ENCODE assay signal across 15 cellular contexts in the genomic region with DNA sequence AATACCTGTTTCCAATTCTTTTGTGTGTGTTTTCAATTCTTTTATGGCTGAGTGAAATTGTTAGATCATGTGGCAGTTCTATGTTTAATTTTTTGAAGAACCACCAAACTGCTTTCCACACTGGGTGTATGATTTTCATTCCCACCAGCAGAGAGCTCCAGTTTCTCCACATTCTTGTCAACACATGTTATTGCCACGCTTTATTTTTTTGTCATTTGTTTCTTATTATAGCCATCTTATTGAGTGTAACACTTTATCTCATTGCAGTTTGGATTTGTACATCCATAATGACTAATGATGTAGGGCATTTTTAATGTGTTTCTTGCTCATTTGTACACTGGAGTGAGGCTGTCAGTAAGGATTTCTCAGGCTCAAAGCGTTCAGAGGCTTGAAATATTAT.
DNase-seq lines count a peak whose midpoint lies in the region; ATAC-seq and TF ChIP-seq lines count a peak whose summit lies in the region.
"Had no signal": no experiment of that assay in that cellular context is flagged by ENCODE, and none has a peak within 500 bp of the region (broad histone marks: within the 10 kb centered on the region; RNA-seq: fewer than 3 reads in every experiment).

No MANE protein-coding gene starts in this region.

- no peak overlapping the region for H4K8ac ChIP-seq in mesenchymal stem cell (ENCODE audit: low read length)

- H3K9ac ChIP-seq in mesenchymal stem cell (ENCODE audit: low read length) = no peak overlapping the region

- no peak overlapping the region for H3K4me2 ChIP-seq in mesenchymal stem cell (ENCODE audit: low read length, poor library complexity, severe bottlenecking)

- H2BK12ac ChIP-seq in mesenchymal stem cell (ENCODE audit: low read length in 2 of 2) = no peak overlapping the region

- DNase-seq in DMS 273 treated with DMSO at 0.1 percent for 48 hours (lab: John Stamatoyannopoulos, UW) (peak; percentile 30), brain microvascular endothelial cell (no peak), mesenchymal stem cell (peak; percentile 17), NCI-H1105 (lab: John Stamatoyannopoulos, UW) (no peak), HEK293T (ENCODE audit: extremely low spot score) (no peak)
- no peak for DNase-seq in CD8-positive, alpha-beta T cell
- DNase-seq: DMS79, Kasumi-1, NCI-H1417, NCI-H187 treated with DMSO at 0.1 percent for 48 hours, NCI-H69 had no signal

- no peaks in the 10 kb centered on the region for H3K27me3 Mint-ChIP-seq in CD8-positive, alpha-beta T cell (ENCODE audit: low read depth)

- H3K9me3 Mint-ChIP-seq in CD8-positive, alpha-beta T cell = peaks cover 5% of the 10 kb centered on the region

- no peak overlapping the region for H2BK15ac ChIP-seq in mesenchymal stem cell (ENCODE audit: low read depth, poor library complexity, severe bottlenecking)

- H3K4me3 ChIP-seq in brain microvascular endothelial cell (ENCODE audit: low read depth, low read length) (no peak overlapping the region), mesenchymal stem cell (ENCODE audit: insufficient read depth in 1 of 2, low read depth in 1 of 2, low read length in 2 of 2) (no peak overlapping the region)
- no peak overlapping the region for H3K4me3 ChIP-seq in CD8-positive, alpha-beta T cell (ENCODE audit: low read depth, low read length)

- H3K27ac Mint-ChIP-seq in CD8-positive, alpha-beta T cell = no peak overlapping the region
- H3K27ac Mint-ChIP-seq: IgD-negative memory B cell had no signal

- no peak overlapping the region for H2AK5ac ChIP-seq in mesenchymal stem cell (ENCODE audit: low read length, severe bottlenecking)

- H3K4ac ChIP-seq in mesenchymal stem cell (ENCODE audit: low read depth in 1 of 2, low read length in 2 of 2) = no peak overlapping the region

- no peaks in the 10 kb centered on the region for H3K79me1 ChIP-seq in mesenchymal stem cell (replicated peaks; ENCODE audit: low read length, poor library complexity, severe bottlenecking)

- no peak overlapping the region for H2AFZ ChIP-seq in mesenchymal stem cell (ENCODE audit: low read depth, low read length)

- H4K91ac ChIP-seq in mesenchymal stem cell (ENCODE audit: low read length) = no peak overlapping the region

- H3K27ac ChIP-seq in brain microvascular endothelial cell (no peak overlapping the region), mesenchymal stem cell (ENCODE audit: low read length, poor library complexity, severe bottlenecking) (no peak overlapping the region)
- H3K27ac ChIP-seq in CD8-positive, alpha-beta T cell (ENCODE audit: low read depth, low read length) = no peak overlapping the region
- H3K27ac ChIP-seq: RWPE1 had no signal

- H3K23ac ChIP-seq in mesenchymal stem cell (ENCODE audit: low read length in 2 of 2) = no peak overlapping the region

- no peaks in the 10 kb centered on the region for H3K36me3 Mint-ChIP-seq in CD8-positive, alpha-beta T cell
- H3K36me3 Mint-ChIP-seq: IgD-negative memory B cell had no signal

- TF ChIP-seq CTCF in LNCAP (IDR thresholded peaks at IDR 0.05) (peak; percentile 12; the same call in 1 of the 2 replicates), brain microvascular endothelial cell (IDR thresholded peaks at IDR 0.05; ENCODE audit: low read depth, low read length, missing control alignments) (peak; percentile 12)
- TF ChIP-seq CTCF in CD8-positive, alpha-beta T cell (IDR thresholded peaks at IDR 0.05) = no peak

- no peak overlapping the region for H3K18ac ChIP-seq in mesenchymal stem cell (ENCODE audit: low read depth in 1 of 2, low read length in 2 of 2)

- no peak overlapping the region for H3K14ac ChIP-seq in mesenchymal stem cell (ENCODE audit: low read length in 2 of 2)

- no peak overlapping the region for H3K4me3 Mint-ChIP-seq in CD8-positive, alpha-beta T cell
- H3K4me3 Mint-ChIP-seq: IgD-negative memory B cell had no signal

- POLR2A ChIA-PET in CD8-positive, alpha-beta T cell (lab: Charles Lee) = no interaction called here
- POLR2A ChIA-PET in HEK293T (lab: Yijun Ruan, JAX) = no interaction called here

- no peaks in the 10 kb centered on the region for H3K27me3 ChIP-seq in brain microvascular endothelial cell (replicated peaks)
- no peaks in the 10 kb centered on the region for H3K27me3 ChIP-seq in mesenchymal stem cell (ENCODE audit: control insufficient read depth in 1 of 2, insufficient read depth in 1 of 2, low read length in 2 of 2)
- H3K27me3 ChIP-seq in CD8-positive, alpha-beta T cell (ENCODE audit: insufficient read depth, low read length) = no peaks in the 10 kb centered on the region

- H2BK5ac ChIP-seq in mesenchymal stem cell (ENCODE audit: low read depth, low read length, poor library complexity, severe bottlenecking) = no peak overlapping the region

- H3K4me1 ChIP-seq in mesenchymal stem cell (ENCODE audit: control insufficient read depth, insufficient read depth, low read depth, low read length) = no peaks in the 10 kb centered on the region
- H3K4me1 ChIP-seq in CD8-positive, alpha-beta T cell (ENCODE audit: insufficient read depth, low read length) = no peaks in the 10 kb centered on the region

- CTCF ChIA-PET in CD8-positive, alpha-beta T cell (lab: Charles Lee) = no interaction called here
- CTCF ChIA-PET in HEK293T (lab: Yijun Ruan, JAX) = no interaction called here

- WGBS in mesenchymal stem cell = 83% methylated on average over 1 of the region's 2 CpGs

- no peaks in the 10 kb centered on the region for H3K4me1 Mint-ChIP-seq in CD8-positive, alpha-beta T cell (ENCODE audit: low read depth)

- no peaks in the 10 kb centered on the region for H3K9me3 ChIP-seq in mesenchymal stem cell (ENCODE audit: control insufficient read depth, low read length)
- no peaks in the 10 kb centered on the region for H3K9me3 ChIP-seq in CD8-positive, alpha-beta T cell (ENCODE audit: low read length)

- H3K36me3 ChIP-seq in brain microvascular endothelial cell (replicated peaks) = no peaks in the 10 kb centered on the region
- H3K36me3 ChIP-seq in mesenchymal stem cell (ENCODE audit: control insufficient read depth in 1 of 2, insufficient read depth in 2 of 2, low read depth in 1 of 2, low read length in 2 of 2) = no peaks in the 10 kb centered on the region
- H3K36me3 ChIP-seq in CD8-positive, alpha-beta T cell (ENCODE audit: insufficient read depth, low read length) = no peaks in the 10 kb centered on the region

- in situ Hi-C loops in brain microvascular endothelial cell (cut with HindIII; ENCODE audit: low pct_ligation_motif_present, low sequenced_read_pairs) = no loop called here

- ATAC-seq in CD8-positive, alpha-beta T cell = no peak
- no peak for ATAC-seq in GM18861 (IDR thresholded peaks at IDR 0.05; ENCODE audit: unreplicated experiment)

- intact Hi-C loops in CD8-positive, alpha-beta T cell (cut with DNase I, micrococcal nuclease) = no loop called here

- H2BK120ac ChIP-seq in mesenchymal stem cell (ENCODE audit: low read depth, low read length) = no peak overlapping the region

TF ChIP-seq in HEK293T, 16 proteins besides CTCF, POLR2A, EP300 and RAD21:
- no peak for TF ChIP-seq TARDBP (IDR thresholded peaks at IDR 0.05)
- TF ChIP-seq ZNF384 (IDR thresholded peaks at IDR 0.05) = no peak
- no peak for TF ChIP-seq ELF4 (IDR thresholded peaks at IDR 0.05)
- no peak for TF ChIP-seq FOXA1 (IDR thresholded peaks at IDR 0.05)
- TF ChIP-seq SUZ12 (IDR thresholded peaks at IDR 0.05) = no peak
- no peak for TF ChIP-seq HDGF (IDR thresholded peaks at IDR 0.05; ENCODE audit: borderline replicate concordance)
- TF ChIP-seq CTBP1 (IDR thresholded peaks at IDR 0.05; ENCODE audit: borderline replicate concordance) = no peak
- TF ChIP-seq FOXK2 (IDR thresholded peaks at IDR 0.05) = no peak
- TF ChIP-seq BHLHE40 (IDR thresholded peaks at IDR 0.05; ENCODE audit: borderline replicate concordance) = no peak
- no peak for TF ChIP-seq LEF1 (IDR thresholded peaks at IDR 0.05; ENCODE audit: borderline replicate concordance)
- no peak for TF ChIP-seq L3MBTL2 (conservative IDR thresholded peaks at IDR 0.05)
- TF ChIP-seq FOXM1 (IDR thresholded peaks at IDR 0.05; ENCODE audit: borderline replicate concordance) = no peak
- TF ChIP-seq ARNT (IDR thresholded peaks at IDR 0.05) = no peak
- no peak for TF ChIP-seq SP1 (IDR thresholded peaks at IDR 0.05)
- TF ChIP-seq PKNOX1 (IDR thresholded peaks at IDR 0.05) = no peak
- TF ChIP-seq NFRKB (IDR thresholded peaks at IDR 0.05) = no peak

Comparison
In these comparisons a context has a peak if more than half of its experiments do, and no peak if none do; other contexts are left out.
1. DNase-seq: peak in DMS 273 treated with DMSO at 0.1 percent for 48 hours (single experiment) and mesenchymal stem cell (single experiment); none in brain microvascular endothelial cell (single experiment), NCI-H1105 (single experiment), CD8-positive, alpha-beta T cell (0 of 7) and HEK293T (single experiment).